8 cellular contexts compared by ENCODE assay signal in genomic region chr2:60552096-60552850, GRCh38. TPM values are rescaled to one million over a fixed set of nuclear protein-coding genes. Genes with fewer than 3 reads are reported as not detected.
A peak's percentile ranks its signal among the peaks of the same experiment; 100 is the strongest.
DNase-seq lines count a peak whose midpoint lies in the region; ATAC-seq and TF ChIP-seq lines count a peak whose summit lies in the region.

No MANE protein-coding gene starts in this region.

- H3K27me3 ChIP-seq in AG04450 (ENCODE audit: control insufficient read depth, insufficient read depth, low read length): peaks cover 22% of the 10 kb centered on the region
- no peaks in the 10 kb centered on the region for H3K27me3 ChIP-seq in iPS DF 6.9 (ENCODE audit: control insufficient read depth, insufficient read depth, low read length)
- H3K27me3 ChIP-seq in MG63: peaks cover 84% of the 10 kb centered on the region

- WGBS in iPS DF 6.9 (ENCODE audit: insufficient coverage, insufficient read length): no CpG with 5 or more reads among the region's 49 CpGs

- no peaks in the 10 kb centered on the region for H3K36me3 Mint-ChIP-seq in activated CD4-positive, alpha-beta memory T cell treated with anti-CD3 and anti-CD28 coated beads for 36 hours
- peaks cover 21 to 31% of the 10 kb centered on the region in 2 donors for H3K36me3 Mint-ChIP-seq in stimulated activated naive B cell treated with anti-CD40 and anti-IgM and Interleukin-4, amounts not matched to agents 10 μg/mL and 1 μg/mL and 100 μg/mL, for 72 hours

- H3K27ac ChIP-seq in AG04450 (ENCODE audit: low read depth, low read length) (no peak overlapping the region), iPS DF 6.9 (ENCODE audit: low read length) (no peak overlapping the region)

- no peaks in the 10 kb centered on the region for H3K9me3 Mint-ChIP-seq in activated CD4-positive, alpha-beta memory T cell treated with anti-CD3 and anti-CD28 coated beads for 36 hours
- H3K9me3 Mint-ChIP-seq in stimulated activated naive B cell treated with anti-CD40 and anti-IgM and Interleukin-4, amounts not matched to agents 10 μg/mL and 1 μg/mL and 100 μg/mL, for 72 hours: no peaks in the 10 kb centered on the region

- no peaks in the 10 kb centered on the region for H3K36me3 ChIP-seq in iPS DF 6.9 (ENCODE audit: control insufficient read depth, insufficient read depth, low read length)
- no peaks in the 10 kb centered on the region for H3K36me3 ChIP-seq in MG63

- POLR2A ChIA-PET in AG04450 (lab: Yijun Ruan, JAX): interaction anchor here (0.6 kb wide), 1 partner anchor 178 kb away, joined by 3 read pairs; no protein-coding TSS in a partner anchor
- POLR2A ChIA-PET in activated CD4-positive, alpha-beta memory T cell treated with anti-CD3 and anti-CD28 coated beads for 36 hours (lab: Charles Lee): no interaction called here

- H3K27me3 Mint-ChIP-seq in activated CD4-positive, alpha-beta memory T cell treated with anti-CD3 and anti-CD28 coated beads for 36 hours: peaks cover 61% of the 10 kb centered on the region
- no peaks in the 10 kb centered on the region for H3K27me3 Mint-ChIP-seq in stimulated activated naive B cell treated with anti-CD40 and anti-IgM and Interleukin-4, amounts not matched to agents 10 μg/mL and 1 μg/mL and 100 μg/mL, for 72 hours

- peak overlapping the region; percentile 12 for H3K4me3 Mint-ChIP-seq in activated CD4-positive, alpha-beta memory T cell treated with anti-CD3 and anti-CD28 coated beads for 36 hours
- H3K4me3 Mint-ChIP-seq in stimulated activated naive B cell treated with anti-CD40 and anti-IgM and Interleukin-4, amounts not matched to agents 10 μg/mL and 1 μg/mL and 100 μg/mL, for 72 hours: peak overlapping the region; percentile 90 to 94

- TF ChIP-seq CTCF in AG04450 (IDR thresholded peaks at IDR 0.05; ENCODE audit: low read depth, low read length) (no peak), GM20000 (IDR thresholded peaks at IDR 0.05; ENCODE audit: extremely low read depth, missing control alignments) (no peak)

- CTCF ChIA-PET in AG04450 (lab: Charles Lee): interaction anchor here (1.0 kb wide), 1 partner anchor 1250 kb away, joined by 3 read pairs; no protein-coding TSS in a partner anchor
- CTCF ChIA-PET in activated CD4-positive, alpha-beta memory T cell treated with anti-CD3 and anti-CD28 coated beads for 36 hours (lab: Charles Lee): no interaction called here

- no peaks in the 10 kb centered on the region for H3K4me1 ChIP-seq in iPS DF 6.9 (ENCODE audit: control insufficient read depth, insufficient read depth, low read length)

- intact Hi-C loops in activated CD4-positive, alpha-beta memory T cell treated with anti-CD3 and anti-CD28 coated beads for 36 hours (cut with micrococcal nuclease): loop anchor here (5.0 to 10.0 kb wide), 2 partner anchors 1787 to 1980 kb away; no protein-coding TSS in a partner anchor

- H3K4me1 Mint-ChIP-seq in activated CD4-positive, alpha-beta memory T cell treated with anti-CD3 and anti-CD28 coated beads for 36 hours (ENCODE audit: low read depth): peaks cover 49% of the 10 kb centered on the region
- peaks cover 14 to 28% of the 10 kb centered on the region in 2 donors for H3K4me1 Mint-ChIP-seq in stimulated activated naive B cell treated with anti-CD40 and anti-IgM and Interleukin-4, amounts not matched to agents 10 μg/mL and 1 μg/mL and 100 μg/mL, for 72 hours

- DNase-seq in AG04450 (ENCODE audit: low read depth, low spot score) (no peak), GM20000 (ENCODE audit: low spot score) (peak; percentile 41), iPS DF 6.9 (ENCODE audit: low read depth, low spot score) (no peak), iPS-NIHi11 (ENCODE audit: low spot score) (no peak), MG63 (no peak), occipital lobe (lab: John Stamatoyannopoulos, UW) (no peak)
- DNase-seq in activated CD4-positive, alpha-beta memory T cell treated with anti-CD3 and anti-CD28 coated beads for 36 hours: no peak
- no peak for DNase-seq in stimulated activated naive B cell treated with anti-CD40 and anti-IgM and Interleukin-4, amounts not matched to agents 10 μg/mL and 1 μg/mL and 100 μg/mL, for 72 hours

- H3K4me3 ChIP-seq in AG04450 (ENCODE audit: low read depth, low read length) (peak overlapping the region; percentile 71), iPS DF 6.9 (ENCODE audit: low read length) (peak overlapping the region; percentile 59), MG63 (no peak overlapping the region; the same call in 1 of the 2 replicates)

- no peak overlapping the region for H3K27ac Mint-ChIP-seq in activated CD4-positive, alpha-beta memory T cell treated with anti-CD3 and anti-CD28 coated beads for 36 hours
- peak overlapping the region; percentile 95 for H3K27ac Mint-ChIP-seq in stimulated activated naive B cell treated with anti-CD40 and anti-IgM and Interleukin-4, amounts not matched to agents 10 μg/mL and 1 μg/mL and 100 μg/mL, for 72 hours

- H3K9me3 ChIP-seq in AG04450 (ENCODE audit: control insufficient read depth, insufficient read depth, low read length): no peaks in the 10 kb centered on the region; the same call in 1 of the 2 replicates
- H3K9me3 ChIP-seq in iPS DF 6.9 (ENCODE audit: control insufficient read depth, insufficient read depth, low read length): no peaks in the 10 kb centered on the region
- no peaks in the 10 kb centered on the region for H3K9me3 ChIP-seq in MG63

- no peak for ATAC-seq in stimulated activated naive B cell treated with anti-CD40 and anti-IgM and Interleukin-4, amounts not matched to agents 10 μg/mL and 1 μg/mL and 100 μg/mL, for 72 hours (replicated peaks)

RNA-seq across cellular contexts. Expression of gene BCL11A, which starts 1.2 kb away (rescaled TPM):
- polyA plus RNA-seq in AG04450 (2011; rRNA removed): 1.1 and 1.4 TPM in 2 replicates
- 2.8 and 4.2 TPM in 2 replicates for polyA minus RNA-seq in AG04450 (2011; rRNA and poly(A)+ RNA removed)
- total RNA-seq in activated CD4-positive, alpha-beta memory T cell treated with anti-CD3 and anti-CD28 coated beads for 36 hours: not detected
- not detected in 2 replicates for total RNA-seq in MG63 (2014; rRNA removed; shearing (Covaris generic); ENCODE audit: low replicate concordance)
- total RNA-seq in occipital lobe: 128 TPM

Comparison
In these comparisons a context has a peak if more than half of its experiments do, and no peak if none do; other contexts are left out.
1. RNA of gene BCL11A, which starts 1.2 kb away (total RNA-seq): 128 TPM in occipital lobe (single experiment); not detected in activated CD4-positive, alpha-beta memory T cell treated with anti-CD3 and anti-CD28 coated beads for 36 hours and not detected in MG63; every median in the first group is over 100 times any median in the second.